In the genomic region with DNA sequence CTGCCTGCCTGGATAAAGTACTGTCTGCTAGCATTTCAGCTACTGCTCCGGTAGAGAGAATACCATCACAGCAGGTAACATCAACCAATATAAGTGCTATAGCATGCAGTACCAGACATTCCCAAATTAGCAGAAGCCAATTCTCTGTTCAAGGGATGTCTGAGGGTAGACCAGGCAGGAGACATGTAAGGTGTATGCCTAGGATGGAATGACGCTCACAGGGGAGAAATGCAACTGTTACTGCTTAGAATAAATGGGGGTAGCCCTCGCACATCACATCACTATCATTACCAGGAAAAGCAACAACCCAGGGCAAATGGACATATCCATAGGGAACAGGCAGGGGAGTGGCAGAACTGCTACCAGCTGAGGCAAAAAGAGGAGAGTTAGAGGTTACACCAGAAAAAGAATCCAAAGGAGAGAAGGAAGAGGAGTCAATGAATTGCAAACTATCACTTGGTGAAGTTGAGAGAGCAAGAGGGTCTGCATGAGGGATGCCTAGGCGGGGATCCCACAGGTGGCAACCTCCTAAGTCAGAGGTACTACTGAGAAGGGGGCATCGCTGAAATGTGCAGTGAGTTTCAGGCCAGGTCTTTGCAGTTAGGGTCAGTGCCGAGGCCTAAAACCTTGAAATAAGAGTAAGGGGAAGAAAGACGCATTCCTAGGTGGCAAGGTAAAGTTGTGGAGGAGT, we compare ENCODE assay signal across 8 cellular contexts. TPM values are rescaled to one million over a fixed set of nuclear protein-coding genes. Genes with fewer than 3 reads are reported as not detected.
DNase-seq lines count a peak whose midpoint lies in the region; ATAC-seq and TF ChIP-seq lines count a peak whose summit lies in the region.

No MANE protein-coding gene starts in this region.

- TF ChIP-seq POLR2A in esophagus squamous epithelium (IDR thresholded peaks at IDR 0.05), result no peak

- WGBS in esophagus squamous epithelium, 2 donors, result 5 to 9% methylated on average over 7 of the region's 7 CpGs
- 10 to 15% (median 13%) methylated on average over 7 of the region's 7 CpGs for WGBS in psoas muscle, 3 donors

- no peak for TF ChIP-seq CTCF in GM12864 (IDR thresholded peaks at IDR 0.05; ENCODE audit: low read depth, low read length, missing control alignments)
- TF ChIP-seq CTCF in RWPE2 (IDR thresholded peaks at IDR 0.05; ENCODE audit: poor library complexity, severe bottlenecking), result no peak
- no peak for TF ChIP-seq CTCF in esophagus squamous epithelium (IDR thresholded peaks at IDR 0.05)
- TF ChIP-seq CTCF in psoas muscle (IDR thresholded peaks at IDR 0.05), result no peak

- H3K36me3 ChIP-seq in RWPE2 (ENCODE audit: low read depth) (peaks cover 39% of the 10 kb centered on the region), esophagus squamous epithelium (peaks cover 25 to 41% (median 34%) of the 10 kb centered on the region in 3 donors), psoas muscle (ENCODE audit: insufficient read depth in 1 of 2, low read depth in 1 of 2) (peaks cover 1 to 36% of the 10 kb centered on the region in 2 donors)

- H3K4me3 ChIP-seq in GM12864 (ENCODE audit: low read depth, low read length) (peak overlapping the region; percentile 94), RWPE2 (ENCODE audit: severe bottlenecking) (peak overlapping the region; percentile 76), esophagus squamous epithelium (peak overlapping the region; percentile 73 to 99 (median 96)), psoas muscle (peak overlapping the region; percentile 91)

- intact Hi-C loops in esophagus squamous epithelium (cut with DNase I), result no loop called here
- intact Hi-C loops in psoas muscle (cut with DNase I), result loop anchor here (5.0 to 10.0 kb wide), 4 partner anchors 310 to 497 kb away; a partner anchor contains a TSS

- H3K4me1 ChIP-seq in RWPE2 (ENCODE audit: insufficient read depth, poor library complexity, severe bottlenecking) (peaks cover 8% of the 10 kb centered on the region), esophagus squamous epithelium (peaks cover 15 to 61% (median 38%) of the 10 kb centered on the region in 3 donors), psoas muscle (peaks cover 47% of the 10 kb centered on the region)

- H3K27ac ChIP-seq in RWPE2 (ENCODE audit: poor library complexity, severe bottlenecking) (peak overlapping the region; percentile 83), esophagus squamous epithelium (peak overlapping the region in 3 of 4 donors; percentile 93 to 96 (median 96)), psoas muscle (peak overlapping the region; percentile 97)

- DNase-seq in GM12864 (ENCODE audit: low read depth), result no peak
- DNase-seq in RWPE2 (ENCODE audit: low spot score), result no peak
- DNase-seq in esophagus squamous epithelium (lab: John Stamatoyannopoulos, UW), result no peak
- no peak for DNase-seq in psoas muscle
- DNase-seq in HK-2 (ENCODE audit: unreplicated experiment), result no peak
- DNase-seq in NCI-H2107 (lab: John Stamatoyannopoulos, UW), result no peak
- DNase-seq in iPS-NIHi7 (ENCODE audit: extremely low spot score), result no peak

- H3K9me3 ChIP-seq in RWPE2 (ENCODE audit: severe bottlenecking) (no peaks in the 10 kb centered on the region), esophagus squamous epithelium (no peaks in the 10 kb centered on the region), psoas muscle (no peaks in the 10 kb centered on the region)

- H3K27me3 ChIP-seq in RWPE2 (ENCODE audit: insufficient read depth, poor library complexity, severe bottlenecking) (no peaks in the 10 kb centered on the region), esophagus squamous epithelium (no peaks in the 10 kb centered on the region), psoas muscle (ENCODE audit: insufficient read depth in 3 of 3, low read length in 2 of 3) (no peaks in the 10 kb centered on the region)

- ATAC-seq in RWPE2 (ENCODE audit: low read depth) (no peak), psoas muscle (no peak), GM19452 (IDR thresholded peaks at IDR 0.05; ENCODE audit: unreplicated experiment) (no peak)

RNA-seq across cellular contexts. Expression of a gene that starts 1.1 kb away (rescaled TPM):
- total RNA-seq in esophagus squamous epithelium, result 10 to 100 TPM; 17.8 to 27.9 (median 24.3) TPM
- 10 to 100 TPM; 43.1 to 65.5 (median 54.8) TPM for total RNA-seq in psoas muscle
- 10 to 100 TPM; 34.0 to 57.5 (median 50.8) TPM for polyA plus RNA-seq in psoas muscle

RNA-seq across cellular contexts. Expression of a gene that starts 10.2 kb away (rescaled TPM):
- total RNA-seq in esophagus squamous epithelium, result under 1 TPM; 0.11 to 0.38 (median 0.16) TPM
- under 1 TPM in 1 of 4 donors, not detected in 3; 0.08 TPM for total RNA-seq in psoas muscle
- polyA plus RNA-seq in psoas muscle, result under 1 TPM in 1 of 3 donors, not detected in 2; 0.01 TPM

RNA-seq across cellular contexts. Expression of a gene that starts 50.6 kb away (rescaled TPM):
- total RNA-seq in esophagus squamous epithelium (10 to 100 TPM; 45.2 to 68.5 (median 59.2) TPM), psoas muscle (10 to 100 TPM; 21.1 to 34.8 (median 25.4) TPM)
- 10 to 100 TPM in 1 of 3 donors, 1 to 10 TPM in 2; 8.8 to 17.7 (median 9.1) TPM for polyA plus RNA-seq in psoas muscle

RNA-seq across cellular contexts. Expression of a gene that starts 55.2 kb away (rescaled TPM):
- total RNA-seq in esophagus squamous epithelium, result 10 to 100 TPM in 1 of 4 donors, 1 to 10 TPM in 1, under 1 TPM in 2; 0.19 to 13.4 (median 4.1) TPM
- total RNA-seq in psoas muscle, result 1 to 10 TPM; 5.6 to 7.4 (median 7.0) TPM
- polyA plus RNA-seq in psoas muscle, result 1 to 10 TPM; 4.0 to 6.2 (median 4.3) TPM

RNA-seq across cellular contexts. Expression of a gene that starts 55.4 kb away (rescaled TPM):
- total RNA-seq in esophagus squamous epithelium (1 to 10 TPM in 1 of 4 donors, under 1 TPM in 1, not detected in 2; 0.26 to 2.7 TPM), psoas muscle (under 1 TPM; 0.50 to 0.97 (median 0.68) TPM)
- polyA plus RNA-seq in psoas muscle, result 1 to 10 TPM in 1 of 3 donors, under 1 TPM in 2; 0.69 to 2.3 (median 0.99) TPM
